1 cellular context compared by ENCODE assay signal in the genomic region with DNA sequence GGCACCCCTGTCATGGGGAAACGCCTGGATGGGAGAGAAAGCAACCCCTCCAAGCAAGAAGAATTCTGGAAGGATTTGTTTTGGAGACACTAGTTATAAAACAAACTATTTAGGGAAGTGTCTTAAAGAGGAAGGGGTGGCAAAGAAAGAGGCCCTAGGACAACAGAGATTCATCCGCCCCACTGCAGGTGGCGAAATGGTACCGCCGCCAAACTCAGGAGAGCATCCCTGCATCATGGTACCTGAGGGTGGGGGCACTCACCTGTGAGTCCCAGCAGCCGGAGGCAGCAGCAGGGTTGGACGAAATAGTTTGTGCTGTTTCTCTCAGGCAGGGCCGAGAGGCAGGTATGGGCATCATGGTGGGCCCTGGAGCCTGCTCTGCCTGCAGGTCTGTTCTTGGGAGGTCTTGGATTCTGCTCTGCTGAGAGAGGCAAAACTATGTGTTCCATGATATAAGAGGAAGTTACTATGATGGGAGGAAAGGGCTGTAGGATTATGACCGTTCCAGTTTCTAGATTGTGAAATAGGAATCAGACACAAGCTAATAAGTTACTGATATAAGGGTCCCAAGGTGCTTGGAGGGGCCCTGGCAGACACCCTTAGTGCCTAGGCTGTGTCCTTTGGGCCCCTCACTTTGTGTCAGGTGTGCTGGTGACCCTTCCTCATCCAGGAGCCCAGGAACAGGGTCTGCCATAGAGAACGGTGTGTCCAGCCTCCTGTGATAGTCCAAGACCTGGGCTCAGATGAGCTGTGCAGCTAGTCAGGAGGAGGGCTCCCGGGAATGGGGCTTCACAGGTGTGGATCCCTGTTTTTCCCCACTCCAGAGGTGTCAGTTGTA.
TF ChIP-seq lines count a peak whose summit lies in the region.

No MANE protein-coding gene starts in this region.

TF ChIP-seq in GM12878, 131 proteins besides CTCF, POLR2A, EP300 and RAD21:
- no peak for TF ChIP-seq MXI1 (IDR thresholded peaks at IDR 0.05; ENCODE audit: low read depth, low read length)
- TF ChIP-seq, protein P1, sequence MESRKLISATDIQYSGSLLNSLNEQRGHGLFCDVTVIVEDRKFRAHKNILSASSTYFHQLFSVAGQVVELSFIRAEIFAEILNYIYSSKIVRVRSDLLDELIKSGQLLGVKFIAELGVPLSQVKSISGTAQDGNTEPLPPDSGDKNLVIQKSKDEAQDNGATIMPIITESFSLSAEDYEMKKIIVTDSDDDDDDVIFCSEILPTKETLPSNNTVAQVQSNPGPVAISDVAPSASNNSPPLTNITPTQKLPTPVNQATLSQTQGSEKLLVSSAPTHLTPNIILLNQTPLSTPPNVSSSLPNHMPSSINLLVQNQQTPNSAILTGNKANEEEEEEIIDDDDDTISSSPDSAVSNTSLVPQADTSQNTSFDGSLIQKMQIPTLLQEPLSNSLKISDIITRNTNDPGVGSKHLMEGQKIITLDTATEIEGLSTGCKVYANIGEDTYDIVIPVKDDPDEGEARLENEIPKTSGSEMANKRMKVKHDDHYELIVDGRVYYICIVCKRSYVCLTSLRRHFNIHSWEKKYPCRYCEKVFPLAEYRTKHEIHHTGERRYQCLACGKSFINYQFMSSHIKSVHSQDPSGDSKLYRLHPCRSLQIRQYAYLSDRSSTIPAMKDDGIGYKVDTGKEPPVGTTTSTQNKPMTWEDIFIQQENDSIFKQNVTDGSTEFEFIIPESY (IDR thresholded peaks at IDR 0.05): no peak
- no peak for TF ChIP-seq YY1 (IDR thresholded peaks at IDR 0.05; ENCODE audit: low read depth, low read length)
- no peak for TF ChIP-seq MEF2B (IDR thresholded peaks at IDR 0.05; ENCODE audit: partially characterized antibody, poor library complexity, severe bottlenecking)
- TF ChIP-seq, protein P2, sequence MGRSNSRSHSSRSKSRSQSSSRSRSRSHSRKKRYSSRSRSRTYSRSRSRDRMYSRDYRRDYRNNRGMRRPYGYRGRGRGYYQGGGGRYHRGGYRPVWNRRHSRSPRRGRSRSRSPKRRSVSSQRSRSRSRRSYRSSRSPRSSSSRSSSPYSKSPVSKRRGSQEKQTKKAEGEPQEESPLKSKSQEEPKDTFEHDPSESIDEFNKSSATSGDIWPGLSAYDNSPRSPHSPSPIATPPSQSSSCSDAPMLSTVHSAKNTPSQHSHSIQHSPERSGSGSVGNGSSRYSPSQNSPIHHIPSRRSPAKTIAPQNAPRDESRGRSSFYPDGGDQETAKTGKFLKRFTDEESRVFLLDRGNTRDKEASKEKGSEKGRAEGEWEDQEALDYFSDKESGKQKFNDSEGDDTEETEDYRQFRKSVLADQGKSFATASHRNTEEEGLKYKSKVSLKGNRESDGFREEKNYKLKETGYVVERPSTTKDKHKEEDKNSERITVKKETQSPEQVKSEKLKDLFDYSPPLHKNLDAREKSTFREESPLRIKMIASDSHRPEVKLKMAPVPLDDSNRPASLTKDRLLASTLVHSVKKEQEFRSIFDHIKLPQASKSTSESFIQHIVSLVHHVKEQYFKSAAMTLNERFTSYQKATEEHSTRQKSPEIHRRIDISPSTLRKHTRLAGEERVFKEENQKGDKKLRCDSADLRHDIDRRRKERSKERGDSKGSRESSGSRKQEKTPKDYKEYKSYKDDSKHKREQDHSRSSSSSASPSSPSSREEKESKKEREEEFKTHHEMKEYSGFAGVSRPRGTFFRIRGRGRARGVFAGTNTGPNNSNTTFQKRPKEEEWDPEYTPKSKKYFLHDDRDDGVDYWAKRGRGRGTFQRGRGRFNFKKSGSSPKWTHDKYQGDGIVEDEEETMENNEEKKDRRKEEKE (IDR thresholded peaks at IDR 0.05): no peak
- no peak for TF ChIP-seq HDAC2 (IDR thresholded peaks at IDR 0.05)
- no peak for TF ChIP-seq SPI1 (IDR thresholded peaks at IDR 0.05; ENCODE audit: borderline replicate concordance, insufficient read depth, low read depth, low read length)
- no peak for TF ChIP-seq TBL1XR1 (IDR thresholded peaks at IDR 0.05; ENCODE audit: low read depth, low read length)
- TF ChIP-seq MYB (IDR thresholded peaks at IDR 0.05; ENCODE audit: borderline replicate concordance, low read depth, low read length): no peak
- TF ChIP-seq RUNX3 (IDR thresholded peaks at IDR 0.05; ENCODE audit: low read length): no peak
- no peak for TF ChIP-seq IRF4 (IDR thresholded peaks at IDR 0.05; ENCODE audit: low read depth, low read length)
- no peak for TF ChIP-seq NFYA (IDR thresholded peaks at IDR 0.05; ENCODE audit: borderline replicate concordance, low read depth, low read length)
- TF ChIP-seq CHD2 (IDR thresholded peaks at IDR 0.05; ENCODE audit: borderline replicate concordance, low read depth, low read length): no peak
- TF ChIP-seq, protein P3, sequence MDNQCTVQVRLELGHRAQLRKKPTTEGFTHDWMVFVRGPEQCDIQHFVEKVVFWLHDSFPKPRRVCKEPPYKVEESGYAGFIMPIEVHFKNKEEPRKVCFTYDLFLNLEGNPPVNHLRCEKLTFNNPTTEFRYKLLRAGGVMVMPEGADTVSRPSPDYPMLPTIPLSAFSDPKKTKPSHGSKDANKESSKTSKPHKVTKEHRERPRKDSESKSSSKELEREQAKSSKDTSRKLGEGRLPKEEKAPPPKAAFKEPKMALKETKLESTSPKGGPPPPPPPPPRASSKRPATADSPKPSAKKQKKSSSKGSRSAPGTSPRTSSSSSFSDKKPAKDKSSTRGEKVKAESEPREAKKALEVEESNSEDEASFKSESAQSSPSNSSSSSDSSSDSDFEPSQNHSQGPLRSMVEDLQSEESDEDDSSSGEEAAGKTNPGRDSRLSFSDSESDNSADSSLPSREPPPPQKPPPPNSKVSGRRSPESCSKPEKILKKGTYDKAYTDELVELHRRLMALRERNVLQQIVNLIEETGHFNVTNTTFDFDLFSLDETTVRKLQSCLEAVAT (IDR thresholded peaks at IDR 0.05): no peak
- no peak for TF ChIP-seq MEF2A (IDR thresholded peaks at IDR 0.05; ENCODE audit: insufficient read depth, low read depth, low read length)
- TF ChIP-seq TARDBP (IDR thresholded peaks at IDR 0.05; ENCODE audit: borderline replicate concordance): no peak
- TF ChIP-seq MTA3 (IDR thresholded peaks at IDR 0.05; ENCODE audit: borderline replicate concordance, low read length): no peak
- no peak for TF ChIP-seq BHLHE40 (IDR thresholded peaks at IDR 0.05; ENCODE audit: borderline replicate concordance in 1 of 2, low read depth in 2 of 2, low read length in 1 of 2)
